11 cellular contexts compared by ENCODE assay signal in genomic region chr10:71878327-71879034, GRCh38. TPM values are rescaled to one million over a fixed set of nuclear protein-coding genes. Genes with fewer than 3 reads are reported as not detected.
DNase-seq lines count a peak whose midpoint lies in the region; ATAC-seq, FAIRE-seq and TF ChIP-seq lines count a peak whose summit lies in the region.
"Had no signal": no experiment of that assay in that cellular context is flagged by ENCODE, and none has a peak within 500 bp of the region (broad histone marks: within the 10 kb centered on the region; RNA-seq: fewer than 3 reads in every experiment).

No MANE protein-coding gene starts in this region.

- H3K9me1 ChIP-seq in K562 (ENCODE audit: control insufficient read depth, insufficient read depth, low read length): no peaks in the 10 kb centered on the region

- no peak overlapping the region for H4K91ac ChIP-seq in trophoblast cell (ENCODE audit: low read depth, low read length)

- TF ChIP-seq CTCF in K562 (IDR thresholded peaks at IDR 0.05 in 2 of 3, conservative IDR thresholded peaks at IDR 0.05 in 1 of 3; ENCODE audit: insufficient read depth in 2 of 3, low read depth in 1 of 3, low read length in 3 of 3): no peak

- peak overlapping the region; percentile 78 for H2AFZ ChIP-seq in K562 (ENCODE audit: low read depth, low read length)
- peak overlapping the region; percentile 30 for H2AFZ ChIP-seq in trophoblast cell (ENCODE audit: insufficient read depth, low read length, poor library complexity)

- peak overlapping the region in 1 of 2 experiments; percentile 89; a peak in 2 of 4 replicates for H3K9ac ChIP-seq in K562 (ENCODE audit: insufficient read depth in 1 of 2, low read depth in 2 of 2, low read length in 2 of 2)
- no peak overlapping the region for H3K9ac ChIP-seq in trophoblast cell (ENCODE audit: low read length)

- H3K79me2 ChIP-seq in K562 (ENCODE audit: control insufficient read depth, insufficient read depth, low read length) (no peaks in the 10 kb centered on the region), trophoblast cell (ENCODE audit: control insufficient read depth, insufficient read depth, low read length, poor library complexity) (no peaks in the 10 kb centered on the region)

- 14% methylated on average over 14 of the region's 18 CpGs for WGBS in K562 (ENCODE audit: insufficient coverage, low coverage, missing lambda C conversion rate)
- no CpG with 5 or more reads among the region's 18 CpGs for WGBS in trophoblast cell (ENCODE audit: extremely low coverage, insufficient coverage, insufficient read length)

- POLR2A ChIA-PET in activated CD4-positive, alpha-beta T cell treated with anti-CD3 and anti-CD28 coated beads for 36 hours (lab: Charles Lee): interaction anchor here (0.6 kb wide), 2 partner anchors 24 to 255 kb away, joined by 3 read pairs; no protein-coding TSS in a partner anchor
- POLR2A ChIA-PET in K562 (lab: Yijun Ruan, JAX): interaction anchor here (0.7 to 3.2 kb wide), 11 partner anchors 10 to 442 kb away, joined by 3 to 20 read pairs (median 4); partner anchors contain the start of gene PSAP

- DNase-seq in activated CD4-positive, alpha-beta T cell treated with anti-CD3 and anti-CD28 coated beads for 36 hours: peak; percentile 42
- DNase-seq in activated CD4-positive, alpha-beta T cell treated with anti-CD3 and anti-CD28 coated beads for 1 hour: no peak
- DNase-seq in NCI-H2171 treated with DMSO at 0.1 percent for 48 hours (lab: John Stamatoyannopoulos, UW) (peak; percentile 56), K562 (ENCODE audit: extremely low read depth in 1 of 4, low spot score in 3 of 4) (peak; percentile 67 to 76 (median 72)), trophoblast cell (peak; percentile 52 to 58), NCI-H1930 (lab: John Stamatoyannopoulos, UW) (no peak), OCI-M2 (lab: John Stamatoyannopoulos, UW; ENCODE audit: unreplicated experiment) (no peak)
- DNase-seq in effector memory CD4-positive, alpha-beta T cell: no peak
- DNase-seq: body of pancreas, occipital lobe, T1000 had no signal

- no peak overlapping the region for H3K27ac Mint-ChIP-seq in activated CD4-positive, alpha-beta T cell treated with anti-CD3 and anti-CD28 coated beads for 36 hours

- no peak overlapping the region for H3K18ac ChIP-seq in trophoblast cell (ENCODE audit: low read length)

- H2BK120ac ChIP-seq in trophoblast cell (ENCODE audit: insufficient read depth, low read length, poor library complexity): no peak overlapping the region

- no peak overlapping the region for H2AK5ac ChIP-seq in trophoblast cell (ENCODE audit: low read length)

- H3K4me3 Mint-ChIP-seq in activated CD4-positive, alpha-beta T cell treated with anti-CD3 and anti-CD28 coated beads for 36 hours: no peak overlapping the region

- intact Hi-C loops in activated CD4-positive, alpha-beta T cell treated with anti-CD3 and anti-CD28 coated beads for 36 hours (cut with DNase I, micrococcal nuclease): no loop called here
- intact Hi-C loops in K562 (cut with micrococcal nuclease): no loop called here

- no peak for TF ChIP-seq EP300 in K562 (IDR thresholded peaks at IDR 0.05; ENCODE audit: low read length)

- H3K27me3 ChIP-seq in K562 (ENCODE audit: control insufficient read depth in 2 of 2, insufficient read depth in 2 of 2, low read length in 2 of 2) (no peaks in the 10 kb centered on the region), trophoblast cell (ENCODE audit: insufficient read depth, low read length) (no peaks in the 10 kb centered on the region)
- H3K27me3 ChIP-seq in effector memory CD4-positive, alpha-beta T cell (replicated peaks; ENCODE audit: control insufficient read depth, insufficient read depth, low read length, poor library complexity, severe bottlenecking): no peaks in the 10 kb centered on the region
- H3K27me3 ChIP-seq: body of pancreas had no signal

- peaks cover 28 to 51% of the 10 kb centered on the region in 2 experiments for H3K4me1 ChIP-seq in K562 (replicated peaks in 1 of 2; ENCODE audit: control insufficient read depth in 2 of 2, insufficient read depth in 2 of 2, low read length in 2 of 2)
- H3K4me1 ChIP-seq in trophoblast cell (ENCODE audit: control insufficient read depth in 1 of 2, insufficient read depth in 2 of 2, low read length in 2 of 2): peaks cover 4 to 7% of the 10 kb centered on the region in 2 experiments
- H3K4me1 ChIP-seq in effector memory CD4-positive, alpha-beta T cell (ENCODE audit: control insufficient read depth, insufficient read depth, low read length, poor library complexity, severe bottlenecking): no peaks in the 10 kb centered on the region
- H3K4me1 ChIP-seq: body of pancreas had no signal

- H2BK12ac ChIP-seq in trophoblast cell (ENCODE audit: low read length): no peak overlapping the region

- no peak overlapping the region for H3K4me3 ChIP-seq in K562
- no peak overlapping the region for H3K4me3 ChIP-seq in trophoblast cell (ENCODE audit: low read depth, low read length)
- H3K4me3 ChIP-seq in effector memory CD4-positive, alpha-beta T cell (ENCODE audit: insufficient read depth, low read depth, low read length, poor library complexity, severe bottlenecking): no peak overlapping the region
- H3K4me3 ChIP-seq: body of pancreas had no signal

- no peak overlapping the region for H2BK5ac ChIP-seq in trophoblast cell (ENCODE audit: low read depth, low read length, poor library complexity)

- in situ Hi-C loops in K562 (cut with MboI): no loop called here

- CTCF ChIA-PET in activated CD4-positive, alpha-beta T cell treated with anti-CD3 and anti-CD28 coated beads for 36 hours (lab: Charles Lee): interaction anchor here (0.7 to 2.4 kb wide), 3 partner anchors 17 to 307 kb away, joined by 3 to 13 read pairs (median 3); no protein-coding TSS in a partner anchor
- CTCF ChIA-PET in K562 (lab: Yijun Ruan, JAX; ENCODE audit: low intra/inter-chr PET ratio): no interaction called here

- no peak overlapping the region for H4K8ac ChIP-seq in trophoblast cell (ENCODE audit: low read depth, low read length)

- no peaks in the 10 kb centered on the region for H3K36me3 Mint-ChIP-seq in activated CD4-positive, alpha-beta T cell treated with anti-CD3 and anti-CD28 coated beads for 36 hours (ENCODE audit: low read depth)

- no peaks in the 10 kb centered on the region for H4K20me1 ChIP-seq in K562 (replicated peaks; ENCODE audit: control insufficient read depth, insufficient read depth, low read length)

- ATAC-seq in activated CD4-positive, alpha-beta T cell treated with anti-CD3 and anti-CD28 coated beads for 36 hours: peak; percentile 82
- peak; percentile 74 for ATAC-seq in K562
- ATAC-seq: body of pancreas had no signal

- H3K4me2 ChIP-seq in K562 (ENCODE audit: insufficient read depth, low read length) (peak overlapping the region; percentile 60), trophoblast cell (ENCODE audit: low read length) (peak overlapping the region; percentile 35)

- H3K36me3 ChIP-seq in K562 (ENCODE audit: control insufficient read depth, insufficient read depth, low read length) (no peaks in the 10 kb centered on the region), trophoblast cell (ENCODE audit: control insufficient read depth in 1 of 2, insufficient read depth in 2 of 2, low read length in 2 of 2) (no peaks in the 10 kb centered on the region)
- no peaks in the 10 kb centered on the region for H3K36me3 ChIP-seq in effector memory CD4-positive, alpha-beta T cell (ENCODE audit: control insufficient read depth, insufficient read depth, low read length)

- H3K27ac ChIP-seq in K562 (ENCODE audit: extremely low read depth, low read depth, low read length): peak overlapping the region; percentile 48; the same call in 2 of the 3 replicates
- peak overlapping the region; percentile 15 for H3K27ac ChIP-seq in trophoblast cell (ENCODE audit: low read depth, low read length)
- H3K27ac ChIP-seq in effector memory CD4-positive, alpha-beta T cell (ENCODE audit: insufficient read depth, low read length, poor library complexity, severe bottlenecking): no peak overlapping the region
- H3K27ac ChIP-seq: body of pancreas had no signal

- H3K14ac ChIP-seq in trophoblast cell (ENCODE audit: low read length): no peak overlapping the region

- FAIRE-seq in K562 (lab: Jason Lieb, UNC): peak; percentile 44

- no peak for TF ChIP-seq POLR2A in K562 (conservative IDR thresholded peaks at IDR 0.05)

- H3K4ac ChIP-seq in trophoblast cell (ENCODE audit: low read depth, low read length): no peak overlapping the region

- no peak overlapping the region for H3K23ac ChIP-seq in trophoblast cell (ENCODE audit: low read length)

- H3K79me1 ChIP-seq in trophoblast cell (ENCODE audit: low read length): no peaks in the 10 kb centered on the region

- no TSS peak for BruUV-seq in K562 (replicated peaks; lab: Mats Ljungman, UMichigan)

- no peaks in the 10 kb centered on the region for H3K27me3 Mint-ChIP-seq in activated CD4-positive, alpha-beta T cell treated with anti-CD3 and anti-CD28 coated beads for 36 hours

- H3K9me3 Mint-ChIP-seq in activated CD4-positive, alpha-beta T cell treated with anti-CD3 and anti-CD28 coated beads for 36 hours (ENCODE audit: low read depth): no peaks in the 10 kb centered on the region

- no peaks in the 10 kb centered on the region for H3K9me3 ChIP-seq in K562 (replicated peaks; ENCODE audit: control insufficient read depth, insufficient read depth, low read depth, low read length)
- H3K9me3 ChIP-seq in trophoblast cell (ENCODE audit: insufficient read depth, low read depth, low read length): peaks cover 3% of the 10 kb centered on the region
- H3K9me3 ChIP-seq in effector memory CD4-positive, alpha-beta T cell (ENCODE audit: control insufficient read depth, low read length): no peaks in the 10 kb centered on the region
- H3K9me3 ChIP-seq: body of pancreas had no signal

- H4K12ac ChIP-seq in trophoblast cell (ENCODE audit: low read depth, low read length): no peak overlapping the region

- H3K4me1 Mint-ChIP-seq in activated CD4-positive, alpha-beta T cell treated with anti-CD3 and anti-CD28 coated beads for 36 hours: peaks cover 24% of the 10 kb centered on the region

- TF ChIP-seq RAD21 in K562 (CRISPR knock-in tag; conservative IDR thresholded peaks at IDR 0.05 in 1 of 2, IDR thresholded peaks at IDR 0.05 in 1 of 2): 0 out of 4 replicates have a peak, but pooled peaks of 1 of the 2 experiments have one; percentile 6

RNA-seq across cellular contexts. Expression of gene PSAP, which starts 27.4 kb away (rescaled TPM):
- total RNA-seq in activated CD4-positive, alpha-beta T cell treated with anti-CD3 and anti-CD28 coated beads for 36 hours: 100 to 1,000 TPM; 100 to 109 TPM
- 516 and 975 TPM in 2 replicates for total RNA-seq in K562 (2011; cell fraction: chromatin; rRNA removed; ENCODE audit: low replicate concordance)
- total RNA-seq in K562 (2011; cell fraction: nucleolus; rRNA removed): 1,506 and 1,517 TPM in 2 replicates
- total RNA-seq in K562 (2011; cell fraction: nucleoplasm; rRNA removed): 977 and 1,240 TPM in 2 replicates
- 300 and 431 TPM in 2 replicates for total RNA-seq in K562 (2014; rRNA removed)
- 231 and 245 TPM in 2 replicates for total RNA-seq in K562 (2014; rRNA removed; fragmentation: Illumina TruSeq; extraction: Trizol)
- 354 and 357 TPM in 2 replicates for total RNA-seq in K562 (2015; rRNA removed; fragmentation: Illumina TruSeq; extraction: Trizol)
- 458 and 473 TPM in 2 replicates for total RNA-seq in K562 (2021)
- polyA plus RNA-seq in K562 (2011; rRNA removed): 613 and 630 TPM in 2 replicates
- 632 and 704 TPM in 2 replicates for polyA plus RNA-seq in K562 (2011; cell fraction: cytosol; rRNA removed)
- 504 and 505 TPM in 2 replicates for polyA plus RNA-seq in K562 (2011; cell fraction: nucleus; rRNA removed)
- polyA plus RNA-seq in K562 (2012): 541 and 1,183 TPM in 2 replicates
- polyA plus RNA-seq in K562 (2014; fragmentation: Illumina TruSeq; extraction: Trizol): 439 and 442 TPM in 2 replicates
- polyA plus RNA-seq in K562 (2014; fragmentation: Nextera tagmentation; extraction: Ambion mirVana): 100 to 1,000 TPM; 429 to 700 TPM
- 399 and 425 TPM in 2 replicates for polyA plus RNA-seq in K562 (2014; rRNA removed)
- polyA minus RNA-seq in K562 (2011; rRNA and poly(A)+ RNA removed): 379 and 426 TPM in 2 replicates
- 290 and 309 TPM in 2 replicates for polyA minus RNA-seq in K562 (2011; cell fraction: cytosol; rRNA and poly(A)+ RNA removed)
- polyA minus RNA-seq in K562 (2011; cell fraction: nucleus; rRNA and poly(A)+ RNA removed): 87.5 and 138 TPM in 2 replicates
- polyA plus RNA-seq in trophoblast cell (2013): 532 and 555 TPM in 2 replicates

Comparison
In these comparisons a context has a peak if more than half of its experiments do, and no peak if none do; other contexts are left out.
1. DNase-seq: peak in activated CD4-positive, alpha-beta T cell treated with anti-CD3 and anti-CD28 coated beads for 36 hours (single experiment), NCI-H2171 treated with DMSO at 0.1 percent for 48 hours (single experiment), K562 (4 of 4) and trophoblast cell (2 of 2); none in activated CD4-positive, alpha-beta T cell treated with anti-CD3 and anti-CD28 coated beads for 1 hour (single experiment), effector memory CD4-positive, alpha-beta T cell (0 of 3), NCI-H1930 (0 of 2) and OCI-M2 (single experiment).